14 cellular contexts compared by ENCODE assay signal in genomic region chr5:96920956-96921355, GRCh38. TPM values are rescaled to one million over a fixed set of nuclear protein-coding genes. Genes with fewer than 3 reads are reported as not detected.
DNase-seq lines count a peak whose midpoint lies in the region; ATAC-seq and TF ChIP-seq lines count a peak whose summit lies in the region.
"Had no signal": no experiment of that assay in that cellular context is flagged by ENCODE, and none has a peak within 500 bp of the region (broad histone marks: within the 10 kb centered on the region; RNA-seq: fewer than 3 reads in every experiment).

No MANE protein-coding gene starts in this region.

- intact Hi-C loops in gastrocnemius medialis (cut with DNase I; ENCODE audit: low total_unique reads) = no loop called here

- H3K36me3 ChIP-seq in SU-DHL-6 (ENCODE audit: low read length) (no peaks in the 10 kb centered on the region), gastrocnemius medialis (peaks cover 0 to 7% of the 10 kb centered on the region in 2 donors)

- H3K4me1 Mint-ChIP-seq in activated naive CD4-positive, alpha-beta T cell treated with anti-CD3 and anti-CD28 coated beads, Interleukin-2, amount 50 U/mL, for 24 hours = peaks cover 66% of the 10 kb centered on the region

- H3K27ac ChIP-seq in SU-DHL-6 (ENCODE audit: low read depth, low read length) (peak overlapping the region; percentile 94), epithelial cell of prostate (peak overlapping the region; percentile 45), gastrocnemius medialis (peak overlapping the region; percentile 79 to 88 (median 84))

- in situ Hi-C loops in gastrocnemius medialis (cut with MboI; ENCODE audit: low sequenced_read_pairs in 4 of 4) = no loop called here

- no peaks in the 10 kb centered on the region for H3K9me3 Mint-ChIP-seq in activated naive CD4-positive, alpha-beta T cell treated with anti-CD3 and anti-CD28 coated beads, Interleukin-2, amount 50 U/mL, for 24 hours
- H3K9me3 Mint-ChIP-seq: activated T-helper 2 cell treated with anti-CD3 and anti-CD28 coated beads, Interferon-gamma antibody, Interleukin-2, Interleukin-4, amounts not matched to agents 10 μg/mL and 5 μg/mL and 100 μg/mL, durations not matched to agents 14 hours and 24 hours and 36 hours had no signal

- no peaks in the 10 kb centered on the region for H3K27me3 ChIP-seq in SU-DHL-6 (ENCODE audit: low read length)
- no peaks in the 10 kb centered on the region for H3K27me3 ChIP-seq in gastrocnemius medialis
- H3K27me3 ChIP-seq: stomach had no signal

- H3F3A ChIP-seq in SU-DHL-6 (ENCODE audit: insufficient read depth) = peaks cover 49% of the 10 kb centered on the region

- peak overlapping the region; percentile 2 for H2AFZ ChIP-seq in SU-DHL-6 (ENCODE audit: low read depth, low read length, severe bottlenecking)

- no peaks in the 10 kb centered on the region for H3K9me3 ChIP-seq in SU-DHL-6 (ENCODE audit: insufficient read depth, low read length)
- no peaks in the 10 kb centered on the region for H3K9me3 ChIP-seq in gastrocnemius medialis
- H3K9me3 ChIP-seq: stomach had no signal

- peak in 1 of 2 donors; percentile 54 for ATAC-seq in gastrocnemius medialis

- H4K20me1 ChIP-seq in SU-DHL-6 (ENCODE audit: low read depth, low read length) = no peaks in the 10 kb centered on the region

- H3K9me2 ChIP-seq in SU-DHL-6 (replicated peaks; ENCODE audit: insufficient read depth, low read length) = no peaks in the 10 kb centered on the region

- TF ChIP-seq CTCF in SU-DHL-6 (IDR thresholded peaks at IDR 0.05; ENCODE audit: insufficient read depth, low read length, poor library complexity, severe bottlenecking) (no peak), gastrocnemius medialis (IDR thresholded peaks at IDR 0.05 in 4 of 5, conservative IDR thresholded peaks at IDR 0.05 in 1 of 5) (no peak)

- H3K4me3 ChIP-seq in SU-DHL-6 (ENCODE audit: insufficient read depth, low read length, poor library complexity, severe bottlenecking) (peak overlapping the region; percentile 51), gastrocnemius medialis (no peak overlapping the region)
- H3K4me3 ChIP-seq: lung, stomach had no signal

- no peak for DNase-seq in activated naive CD4-positive, alpha-beta T cell treated with Interleukin-2 at 50 U/mL for 16 hours
- no peak for DNase-seq in epithelial cell of prostate (ENCODE audit: low read depth, low spot score)
- no peak for DNase-seq in gastrocnemius medialis
- DNase-seq in SKM-1 (lab: John Stamatoyannopoulos, UW; ENCODE audit: unreplicated experiment) = no peak
- no peak for DNase-seq in DMS79 (lab: John Stamatoyannopoulos, UW)
- DNase-seq in T1000 (lab: John Stamatoyannopoulos, UW) = no peak
- DNase-seq: NCI-H187 treated with DMSO at 0.1 percent for 48 hours, NCI-H510A, SHP77 treated with DMSO at 0.1 percent for 48 hours, stomach had no signal

- peak overlapping the region; percentile 76 for H3K27ac Mint-ChIP-seq in activated naive CD4-positive, alpha-beta T cell treated with anti-CD3 and anti-CD28 coated beads, Interleukin-2, amount 50 U/mL, for 24 hours
- H3K27ac Mint-ChIP-seq: activated T-helper 2 cell treated with anti-CD3 and anti-CD28 coated beads, Interferon-gamma antibody, Interleukin-2, Interleukin-4, amounts not matched to agents 10 μg/mL and 5 μg/mL and 100 μg/mL, durations not matched to agents 14 hours and 24 hours and 36 hours had no signal

- no peaks in the 10 kb centered on the region for H3K79me2 ChIP-seq in SU-DHL-6 (ENCODE audit: insufficient read depth, low read length)

- no peaks in the 10 kb centered on the region for H3K27me3 Mint-ChIP-seq in activated naive CD4-positive, alpha-beta T cell treated with anti-CD3 and anti-CD28 coated beads, Interleukin-2, amount 50 U/mL, for 24 hours

- peak overlapping the region; percentile 59 for H3K9ac ChIP-seq in SU-DHL-6 (ENCODE audit: low read length)

- H3K36me3 Mint-ChIP-seq in activated naive CD4-positive, alpha-beta T cell treated with anti-CD3 and anti-CD28 coated beads, Interleukin-2, amount 50 U/mL, for 24 hours = peaks cover 25% of the 10 kb centered on the region

- peaks cover 15 to 26% of the 10 kb centered on the region in 2 donors for H3K4me1 ChIP-seq in gastrocnemius medialis

- TF ChIP-seq POLR2A in gastrocnemius medialis (IDR thresholded peaks at IDR 0.05) = no peak

- no peak overlapping the region for H3K4me3 Mint-ChIP-seq in activated naive CD4-positive, alpha-beta T cell treated with anti-CD3 and anti-CD28 coated beads, Interleukin-2, amount 50 U/mL, for 24 hours

- H3K4me2 ChIP-seq in SU-DHL-6 (ENCODE audit: low read depth, low read length, poor library complexity, severe bottlenecking) = peak overlapping the region; percentile 97

RNA-seq across cellular contexts. Expression of gene LNPEP, which starts 14.9 kb away (rescaled TPM):
- 10 to 100 TPM; 31.9 to 48.7 (median 33.1) TPM for total RNA-seq in gastrocnemius medialis

RNA-seq across cellular contexts. Expression of gene ERAP2, which starts 44.7 kb away (rescaled TPM):
- total RNA-seq in gastrocnemius medialis = 1 to 10 TPM; 1.1 to 8.5 (median 2.9) TPM
